In the genomic region with DNA sequence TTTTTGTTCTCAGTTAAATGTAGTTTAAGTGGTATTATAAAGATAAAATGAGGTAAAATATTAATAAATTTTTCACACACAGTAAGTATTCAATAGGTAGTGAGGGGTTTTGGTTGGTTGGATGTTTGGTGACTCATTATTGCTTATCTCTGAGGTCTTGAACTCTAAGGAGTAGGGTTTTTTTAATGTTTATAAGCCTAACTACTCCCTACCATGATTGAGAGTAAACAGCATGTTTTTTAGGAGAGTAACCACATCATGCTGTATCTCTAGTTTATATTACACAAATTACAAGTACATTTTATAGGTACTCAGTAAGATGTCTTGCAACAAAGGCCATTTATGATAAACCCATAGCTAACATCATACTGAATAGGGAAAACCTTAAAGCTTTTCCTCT, we compare ENCODE assay signal across 37 cellular contexts.
"Had no signal": no experiment of that assay in that cellular context is flagged by ENCODE, and none has a peak within 500 bp of the region (broad histone marks: within the 10 kb centered on the region; RNA-seq: fewer than 3 reads in every experiment).

No MANE protein-coding gene starts in this region.

- ATAC-seq: activated CD4-positive, CD25-positive, alpha-beta regulatory T cell treated with anti-CD3 and anti-CD28 coated beads, Interleukin-2, amount 50 U/mL, for 24 hours; activated CD8-positive, alpha-beta T cell treated with anti-CD3 and anti-CD28 coated beads for 36 hours; activated naive CD8-positive, alpha-beta T cell treated with anti-CD3 and anti-CD28 coated beads, Interleukin-2, amount 50 U/mL, for 24 hours; esophagus mucosa; foreskin keratinocyte; gastrocnemius medialis; heart left ventricle had no signal

- H3K4me3 Mint-ChIP-seq: activated B cell treated with CpG ODN at 0.5 μM for 24 hours; activated CD8-positive, alpha-beta T cell treated with anti-CD3 and anti-CD28 coated beads for 36 hours; activated naive CD4-positive, alpha-beta T cell treated with anti-CD3 and anti-CD28 coated beads for 36 hours; activated naive CD4-positive, alpha-beta T cell treated with anti-CD3 and anti-CD28 coated beads, Interleukin-2, amount 50 U/mL, for 24 hours; activated naive CD8-positive, alpha-beta T cell treated with anti-CD3 and anti-CD28 coated beads for 36 hours; activated naive CD8-positive, alpha-beta T cell treated with anti-CD3 and anti-CD28 coated beads, Interleukin-2, amount 50 U/mL, for 24 hours; activated T-helper 1 cell treated with anti-CD3 and anti-CD28 coated beads, Interleukin-12 subunit alpha, Interleukin-12 subunit beta, Interleukin-2, Interleukin-4 antibody, amounts not matched to agents 30 ng/mL and 10 ng/mL and 1 ng/mL, durations not matched to agents 14 hours and 24 hours and 36 hours; brain; dendritic cell treated with granulocyte-macrophage colony-stimulating factor and Interleukin-4, amounts not matched to agents 40 ng/mL and 50 ng/mL, for 4 days; endodermal cell; T-helper 1 cell treated with Interleukin-12 subunit alpha and Interleukin-12 subunit beta and Interleukin-4 antibody, amounts not matched to agents 30 μg/mL and 1 μg/mL, for 36 hours; T-helper 2 cell treated with Interferon-gamma antibody and Interleukin-4, amounts not matched to agents 5 μg/mL and 100 μg/mL, for 36 hours had no signal

- H3K27ac ChIP-seq: adrenal gland, ascending aorta, breast epithelium, cardiac muscle cell, coronary artery, dorsolateral prefrontal cortex, foreskin keratinocyte, gastrocnemius medialis, heart left ventricle, WERI-Rb-1 had no signal

- DNase-seq: activated B cell treated with CpG ODN at 0.5 μM for 24 hours; activated CD4-positive, alpha-beta T cell treated with anti-CD3 and anti-CD28 coated beads for 48 hours; activated CD4-positive, alpha-beta T cell treated with anti-CD3 and anti-CD28 coated beads, Interleukin-2, amount 50 U/mL, for 1 hour; activated CD4-positive, alpha-beta T cell treated with anti-CD3 and anti-CD28 coated beads, Interleukin-2, amount 50 U/mL, for 48 hours; activated CD8-positive, alpha-beta memory T cell treated with anti-CD3 and anti-CD28 coated beads for 24 hours; activated CD8-positive, alpha-beta T cell treated with anti-CD3 and anti-CD28 coated beads for 36 hours; activated effector memory CD4-positive, alpha-beta T cell treated with anti-CD3 and anti-CD28 coated beads, Interleukin-2, amount 50 U/mL, for 16 hours; activated naive CD4-positive, alpha-beta T cell treated with anti-CD3 and anti-CD28 coated beads for 36 hours; activated naive CD8-positive, alpha-beta T cell treated with anti-CD3 and anti-CD28 coated beads for 36 hours; activated naive CD8-positive, alpha-beta T cell treated with anti-CD3 and anti-CD28 coated beads, Interleukin-2, amount 50 U/mL, for 24 hours; activated T-cell treated with anti-CD3 and anti-CD28 coated beads, Interleukin-2, amount 50 U/mL, for 1 hour; activated T-cell treated with anti-CD3 and anti-CD28 coated beads, Interleukin-2, amount 50 U/mL, for 48 hours; adrenal gland; central memory CD4-positive, alpha-beta T cell; cerebellar nuclear complex; dorsolateral prefrontal cortex; effector memory CD4-positive, alpha-beta T cell; endodermal cell; foreskin keratinocyte; gastrocnemius medialis; glutamatergic neuron; heart left ventricle; T1000; WERI-Rb-1 had no signal

- H3K4me1 ChIP-seq: adrenal gland, ascending aorta, breast epithelium, foreskin keratinocyte, gastrocnemius medialis, heart left ventricle had no signal

- H3K27me3 ChIP-seq: adrenal gland, ascending aorta, breast epithelium, cardiac muscle cell, dorsolateral prefrontal cortex, foreskin keratinocyte, gastrocnemius medialis, heart left ventricle had no signal

- H3K36me3 ChIP-seq: adrenal gland, ascending aorta, cardiac muscle cell, gastrocnemius medialis, heart left ventricle, WERI-Rb-1 had no signal

- H3K9me3 Mint-ChIP-seq: activated T-helper 1 cell treated with anti-CD3 and anti-CD28 coated beads, Interleukin-12 subunit alpha, Interleukin-12 subunit beta, Interleukin-2, Interleukin-4 antibody, amounts not matched to agents 30 ng/mL and 10 ng/mL and 1 ng/mL, durations not matched to agents 14 hours and 24 hours and 36 hours; T-helper 1 cell treated with Interleukin-12 subunit alpha and Interleukin-12 subunit beta and Interleukin-4 antibody, amounts not matched to agents 30 μg/mL and 1 μg/mL, for 36 hours had no signal

- H3K27ac Mint-ChIP-seq: activated B cell treated with CpG ODN at 0.5 μM for 24 hours; activated CD8-positive, alpha-beta T cell treated with anti-CD3 and anti-CD28 coated beads for 36 hours; activated naive CD4-positive, alpha-beta T cell treated with anti-CD3 and anti-CD28 coated beads for 36 hours; activated naive CD4-positive, alpha-beta T cell treated with anti-CD3 and anti-CD28 coated beads, Interleukin-2, amount 50 U/mL, for 24 hours; activated naive CD8-positive, alpha-beta T cell treated with anti-CD3 and anti-CD28 coated beads for 36 hours; activated naive CD8-positive, alpha-beta T cell treated with anti-CD3 and anti-CD28 coated beads, Interleukin-2, amount 50 U/mL, for 24 hours; activated T-helper 1 cell treated with anti-CD3 and anti-CD28 coated beads, Interleukin-12 subunit alpha, Interleukin-12 subunit beta, Interleukin-2, Interleukin-4 antibody, amounts not matched to agents 30 ng/mL and 10 ng/mL and 1 ng/mL, durations not matched to agents 14 hours and 24 hours and 36 hours; activated T-helper 2 cell treated with anti-CD3 and anti-CD28 coated beads, Interferon-gamma antibody, Interleukin-2, Interleukin-4, amounts not matched to agents 10 μg/mL and 5 μg/mL and 100 μg/mL, durations not matched to agents 14 hours and 24 hours and 36 hours; brain; dendritic cell treated with granulocyte-macrophage colony-stimulating factor and Interleukin-4, amounts not matched to agents 40 ng/mL and 50 ng/mL, for 4 days; endodermal cell; T-helper 1 cell treated with Interleukin-12 subunit alpha and Interleukin-12 subunit beta and Interleukin-4 antibody, amounts not matched to agents 30 μg/mL and 1 μg/mL, for 36 hours; T-helper 2 cell treated with Interferon-gamma antibody and Interleukin-4, amounts not matched to agents 5 μg/mL and 100 μg/mL, for 36 hours had no signal

- H3K27me3 Mint-ChIP-seq: activated B cell treated with CpG ODN at 0.5 μM for 24 hours; activated CD8-positive, alpha-beta T cell treated with anti-CD3 and anti-CD28 coated beads for 36 hours; activated naive CD4-positive, alpha-beta T cell treated with anti-CD3 and anti-CD28 coated beads, Interleukin-2, amount 50 U/mL, for 24 hours; activated naive CD8-positive, alpha-beta T cell treated with anti-CD3 and anti-CD28 coated beads for 36 hours; activated naive CD8-positive, alpha-beta T cell treated with anti-CD3 and anti-CD28 coated beads, Interleukin-2, amount 50 U/mL, for 24 hours; brain; dendritic cell treated with granulocyte-macrophage colony-stimulating factor and Interleukin-4, amounts not matched to agents 40 ng/mL and 50 ng/mL, for 4 days had no signal

- H3K9me3 ChIP-seq: gastrocnemius medialis had no signal

- H3K36me3 Mint-ChIP-seq: activated naive CD4-positive, alpha-beta T cell treated with anti-CD3 and anti-CD28 coated beads, Interleukin-2, amount 50 U/mL, for 24 hours; activated naive CD8-positive, alpha-beta T cell treated with anti-CD3 and anti-CD28 coated beads for 36 hours had no signal

- H3K4me3 ChIP-seq: adrenal gland, ascending aorta, breast epithelium, cardiac muscle cell, coronary artery, dorsolateral prefrontal cortex, gastrocnemius medialis, heart left ventricle had no signal

- H3K4me1 Mint-ChIP-seq: activated B cell treated with CpG ODN at 0.5 μM for 24 hours; activated naive CD4-positive, alpha-beta T cell treated with anti-CD3 and anti-CD28 coated beads, Interleukin-2, amount 50 U/mL, for 24 hours; activated naive CD8-positive, alpha-beta T cell treated with anti-CD3 and anti-CD28 coated beads for 36 hours; activated naive CD8-positive, alpha-beta T cell treated with anti-CD3 and anti-CD28 coated beads, Interleukin-2, amount 50 U/mL, for 24 hours; brain; endodermal cell had no signal
